ENCODE assay signal across 21 cellular contexts in the genomic region with DNA sequence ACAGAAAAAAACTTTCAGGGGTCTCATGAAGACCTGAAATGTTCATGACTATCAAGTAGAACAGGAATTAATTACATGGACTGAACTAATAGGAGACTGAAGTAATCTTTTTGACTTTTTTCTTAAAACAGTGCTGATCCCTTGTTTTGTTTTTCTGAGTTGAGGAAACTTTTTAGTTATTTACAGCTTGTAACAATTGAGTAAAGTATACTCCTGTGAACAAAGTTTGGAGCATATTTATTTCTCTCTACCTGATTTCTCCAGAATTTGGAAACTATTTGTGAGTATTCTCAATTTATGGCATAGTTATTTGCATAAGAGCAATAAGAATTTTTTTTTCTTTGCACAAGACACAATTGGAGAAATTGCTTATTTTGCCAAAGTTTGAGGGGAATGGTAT.
DNase-seq lines count a peak whose midpoint lies in the region; ATAC-seq, FAIRE-seq and TF ChIP-seq lines count a peak whose summit lies in the region.
"Had no signal": no experiment of that assay in that cellular context is flagged by ENCODE, and none has a peak within 500 bp of the region (broad histone marks: within the 10 kb centered on the region; RNA-seq: fewer than 3 reads in every experiment).

No MANE protein-coding gene starts in this region.

- H3K9me3 ChIP-seq in endodermal cell (ENCODE audit: control insufficient read depth, low read length) (peaks cover 60% of the 10 kb centered on the region), heart right ventricle (peaks cover 0 to 25% (median 5%) of the 10 kb centered on the region in 11 donors)

- ATAC-seq in HG03159 (IDR thresholded peaks at IDR 0.05; ENCODE audit: unreplicated experiment) (no peak), heart right ventricle (no peak), GM18861 (IDR thresholded peaks at IDR 0.05; ENCODE audit: unreplicated experiment) (no peak)

- peaks cover 2% of the 10 kb centered on the region for H3K4me1 Mint-ChIP-seq in endodermal cell
- H3K4me1 Mint-ChIP-seq: B cell; CD4-positive, CD25-positive, alpha-beta regulatory T cell; CD8-positive, alpha-beta memory T cell had no signal

- peak overlapping the region; percentile 48 for H3K4me3 ChIP-seq in endodermal cell (ENCODE audit: low read length)
- H3K4me3 ChIP-seq in heart right ventricle = no peak overlapping the region
- H3K4me3 ChIP-seq: BLaER1, HAP-1 had no signal

- TF ChIP-seq CTCF in D721Med (IDR thresholded peaks at IDR 0.05; ENCODE audit: insufficient read depth, missing control alignments) (no peak), endodermal cell (conservative IDR thresholded peaks at IDR 0.05) (no peak), heart right ventricle (IDR thresholded peaks at IDR 0.05) (no peak)

- H3K4me3 Mint-ChIP-seq in endodermal cell = no peak overlapping the region
- H3K4me3 Mint-ChIP-seq: B cell; CD8-positive, alpha-beta memory T cell had no signal

- H3K36me3 Mint-ChIP-seq in endodermal cell (ENCODE audit: low read depth) = peaks cover 9% of the 10 kb centered on the region
- H3K36me3 Mint-ChIP-seq: CD4-positive, CD25-positive, alpha-beta regulatory T cell; CD8-positive, alpha-beta memory T cell had no signal

- intact Hi-C loops in heart right ventricle (cut with DNase I) = no loop called here

- no peaks in the 10 kb centered on the region for H3K27me3 Mint-ChIP-seq in endodermal cell (ENCODE audit: insufficient read depth)
- H3K27me3 Mint-ChIP-seq: B cell; CD4-positive, CD25-positive, alpha-beta regulatory T cell; CD8-positive, alpha-beta memory T cell had no signal

- H3K27ac ChIP-seq in endodermal cell (ENCODE audit: low read depth, low read length) = no peak overlapping the region
- no peak overlapping the region for H3K27ac ChIP-seq in heart right ventricle
- H3K27ac ChIP-seq: 22Rv1, BLaER1, C4-2B had no signal

- H3K4me1 ChIP-seq in endodermal cell (ENCODE audit: control insufficient read depth, insufficient read depth, low read length) (no peaks in the 10 kb centered on the region), heart right ventricle (no peaks in the 10 kb centered on the region)
- H3K4me1 ChIP-seq: HAP-1 had no signal

- H3K36me3 ChIP-seq in endodermal cell (ENCODE audit: control insufficient read depth, insufficient read depth, low read length) (no peaks in the 10 kb centered on the region), heart right ventricle (no peaks in the 10 kb centered on the region)
- H3K36me3 ChIP-seq: BLaER1, HAP-1 had no signal

- DNase-seq in D721Med (ENCODE audit: insufficient read length, low spot score) (no peak), OCI-M1 (lab: John Stamatoyannopoulos, UW) (peak; percentile 45), endodermal cell (no peak), heart right ventricle (no peak)
- DNase-seq: CD4-positive, CD25-positive, alpha-beta regulatory T cell; CD8-positive, alpha-beta memory T cell; DMS53; DMS79 treated with DMSO at 0.1 percent for 48 hours; GF-D8; GOT3 had no signal

- no peak overlapping the region for H3K27ac Mint-ChIP-seq in endodermal cell
- H3K27ac Mint-ChIP-seq: B cell; CD4-positive, CD25-positive, alpha-beta regulatory T cell; CD8-positive, alpha-beta memory T cell had no signal

- H3K27me3 ChIP-seq in endodermal cell (ENCODE audit: control insufficient read depth, insufficient read depth, low read length, poor library complexity, severe bottlenecking) (no peaks in the 10 kb centered on the region), heart right ventricle (no peaks in the 10 kb centered on the region)
- H3K27me3 ChIP-seq: BLaER1 had no signal

- peaks cover 49% of the 10 kb centered on the region for H3K9me3 Mint-ChIP-seq in endodermal cell

- H3K9ac ChIP-seq in endodermal cell (ENCODE audit: extremely low read depth, low read length, poor library complexity, severe bottlenecking) = no peak overlapping the region
- H3K9ac ChIP-seq: BLaER1 had no signal

- FAIRE-seq in D721Med (lab: Jason Lieb, UNC) = peak; percentile 44
- FAIRE-seq: A204.1, GM12891, GM18507, H54 had no signal
